In genomic region chr22:46047841-46048595, GRCh38 we compare ENCODE assay signal across 1 cellular context.
TF ChIP-seq lines count a peak whose summit lies in the region.

No MANE protein-coding gene starts in this region.

TF ChIP-seq in GM23338, 12 proteins besides CTCF, POLR2A, EP300 and RAD21 (continued from another document):
- TF ChIP-seq, protein P1, sequence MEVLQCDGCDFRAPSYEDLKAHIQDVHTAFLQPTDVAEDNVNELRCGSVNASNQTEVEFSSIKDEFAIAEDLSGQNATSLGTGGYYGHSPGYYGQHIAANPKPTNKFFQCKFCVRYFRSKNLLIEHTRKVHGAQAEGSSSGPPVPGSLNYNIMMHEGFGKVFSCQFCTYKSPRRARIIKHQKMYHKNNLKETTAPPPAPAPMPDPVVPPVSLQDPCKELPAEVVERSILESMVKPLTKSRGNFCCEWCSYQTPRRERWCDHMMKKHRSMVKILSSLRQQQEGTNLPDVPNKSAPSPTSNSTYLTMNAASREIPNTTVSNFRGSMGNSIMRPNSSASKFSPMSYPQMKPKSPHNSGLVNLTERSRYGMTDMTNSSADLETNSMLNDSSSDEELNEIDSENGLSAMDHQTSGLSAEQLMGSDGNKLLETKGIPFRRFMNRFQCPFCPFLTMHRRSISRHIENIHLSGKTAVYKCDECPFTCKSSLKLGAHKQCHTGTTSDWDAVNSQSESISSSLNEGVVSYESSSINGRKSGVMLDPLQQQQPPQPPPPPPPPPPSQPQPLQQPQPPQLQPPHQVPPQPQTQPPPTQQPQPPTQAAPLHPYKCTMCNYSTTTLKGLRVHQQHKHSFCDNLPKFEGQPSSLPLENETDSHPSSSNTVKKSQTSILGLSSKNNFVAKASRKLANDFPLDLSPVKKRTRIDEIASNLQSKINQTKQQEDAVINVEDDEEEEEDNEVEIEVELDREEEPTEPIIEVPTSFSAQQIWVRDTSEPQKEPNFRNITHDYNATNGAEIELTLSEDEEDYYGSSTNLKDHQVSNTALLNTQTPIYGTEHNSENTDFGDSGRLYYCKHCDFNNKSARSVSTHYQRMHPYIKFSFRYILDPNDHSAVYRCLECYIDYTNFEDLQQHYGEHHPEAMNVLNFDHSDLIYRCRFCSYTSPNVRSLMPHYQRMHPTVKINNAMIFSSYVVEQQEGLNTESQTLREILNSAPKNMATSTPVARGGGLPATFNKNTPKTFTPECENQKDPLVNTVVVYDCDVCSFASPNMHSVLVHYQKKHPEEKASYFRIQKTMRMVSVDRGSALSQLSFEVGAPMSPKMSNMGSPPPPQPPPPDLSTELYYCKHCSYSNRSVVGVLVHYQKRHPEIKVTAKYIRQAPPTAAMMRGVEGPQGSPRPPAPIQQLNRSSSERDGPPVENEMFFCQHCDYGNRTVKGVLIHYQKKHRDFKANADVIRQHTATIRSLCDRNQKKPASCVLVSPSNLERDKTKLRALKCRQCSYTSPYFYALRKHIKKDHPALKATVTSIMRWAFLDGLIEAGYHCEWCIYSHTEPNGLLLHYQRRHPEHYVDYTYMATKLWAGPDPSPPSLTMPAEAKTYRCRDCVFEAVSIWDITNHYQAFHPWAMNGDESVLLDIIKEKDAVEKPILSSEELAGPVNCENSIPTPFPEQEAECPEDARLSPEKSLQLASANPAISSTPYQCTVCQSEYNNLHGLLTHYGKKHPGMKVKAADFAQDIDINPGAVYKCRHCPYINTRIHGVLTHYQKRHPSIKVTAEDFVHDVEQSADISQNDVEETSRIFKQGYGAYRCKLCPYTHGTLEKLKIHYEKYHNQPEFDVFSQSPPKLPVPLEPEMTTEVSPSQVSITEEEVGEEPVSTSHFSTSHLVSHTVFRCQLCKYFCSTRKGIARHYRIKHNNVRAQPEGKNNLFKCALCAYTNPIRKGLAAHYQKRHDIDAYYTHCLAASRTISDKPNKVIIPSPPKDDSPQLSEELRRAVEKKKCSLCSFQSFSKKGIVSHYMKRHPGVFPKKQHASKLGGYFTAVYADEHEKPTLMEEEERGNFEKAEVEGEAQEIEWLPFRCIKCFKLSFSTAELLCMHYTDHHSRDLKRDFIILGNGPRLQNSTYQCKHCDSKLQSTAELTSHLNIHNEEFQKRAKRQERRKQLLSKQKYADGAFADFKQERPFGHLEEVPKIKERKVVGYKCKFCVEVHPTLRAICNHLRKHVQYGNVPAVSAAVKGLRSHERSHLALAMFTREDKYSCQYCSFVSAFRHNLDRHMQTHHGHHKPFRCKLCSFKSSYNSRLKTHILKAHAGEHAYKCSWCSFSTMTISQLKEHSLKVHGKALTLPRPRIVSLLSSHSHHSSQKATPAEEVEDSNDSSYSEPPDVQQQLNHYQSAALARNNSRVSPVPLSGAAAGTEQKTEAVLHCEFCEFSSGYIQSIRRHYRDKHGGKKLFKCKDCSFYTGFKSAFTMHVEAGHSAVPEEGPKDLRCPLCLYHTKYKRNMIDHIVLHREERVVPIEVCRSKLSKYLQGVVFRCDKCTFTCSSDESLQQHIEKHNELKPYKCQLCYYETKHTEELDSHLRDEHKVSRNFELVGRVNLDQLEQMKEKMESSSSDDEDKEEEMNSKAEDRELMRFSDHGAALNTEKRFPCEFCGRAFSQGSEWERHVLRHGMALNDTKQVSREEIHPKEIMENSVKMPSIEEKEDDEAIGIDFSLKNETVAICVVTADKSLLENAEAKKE (CRISPR knock-in tag; IDR thresholded peaks at IDR 0.05) = no peak
- TF ChIP-seq CREB1 (CRISPR knock-in tag; IDR thresholded peaks at IDR 0.05; ENCODE audit: low read depth) = no peak
- TF ChIP-seq EZH2phosphoT487 (IDR thresholded peaks at IDR 0.05; ENCODE audit: unreplicated experiment) = no peak
- TF ChIP-seq, protein P2, sequence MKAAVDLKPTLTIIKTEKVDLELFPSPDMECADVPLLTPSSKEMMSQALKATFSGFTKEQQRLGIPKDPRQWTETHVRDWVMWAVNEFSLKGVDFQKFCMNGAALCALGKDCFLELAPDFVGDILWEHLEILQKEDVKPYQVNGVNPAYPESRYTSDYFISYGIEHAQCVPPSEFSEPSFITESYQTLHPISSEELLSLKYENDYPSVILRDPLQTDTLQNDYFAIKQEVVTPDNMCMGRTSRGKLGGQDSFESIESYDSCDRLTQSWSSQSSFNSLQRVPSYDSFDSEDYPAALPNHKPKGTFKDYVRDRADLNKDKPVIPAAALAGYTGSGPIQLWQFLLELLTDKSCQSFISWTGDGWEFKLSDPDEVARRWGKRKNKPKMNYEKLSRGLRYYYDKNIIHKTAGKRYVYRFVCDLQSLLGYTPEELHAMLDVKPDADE (IDR thresholded peaks at IDR 0.05) = no peak
- no peak for TF ChIP-seq STAT1 (IDR thresholded peaks at IDR 0.05; ENCODE audit: unreplicated experiment)
